In the genomic region with DNA sequence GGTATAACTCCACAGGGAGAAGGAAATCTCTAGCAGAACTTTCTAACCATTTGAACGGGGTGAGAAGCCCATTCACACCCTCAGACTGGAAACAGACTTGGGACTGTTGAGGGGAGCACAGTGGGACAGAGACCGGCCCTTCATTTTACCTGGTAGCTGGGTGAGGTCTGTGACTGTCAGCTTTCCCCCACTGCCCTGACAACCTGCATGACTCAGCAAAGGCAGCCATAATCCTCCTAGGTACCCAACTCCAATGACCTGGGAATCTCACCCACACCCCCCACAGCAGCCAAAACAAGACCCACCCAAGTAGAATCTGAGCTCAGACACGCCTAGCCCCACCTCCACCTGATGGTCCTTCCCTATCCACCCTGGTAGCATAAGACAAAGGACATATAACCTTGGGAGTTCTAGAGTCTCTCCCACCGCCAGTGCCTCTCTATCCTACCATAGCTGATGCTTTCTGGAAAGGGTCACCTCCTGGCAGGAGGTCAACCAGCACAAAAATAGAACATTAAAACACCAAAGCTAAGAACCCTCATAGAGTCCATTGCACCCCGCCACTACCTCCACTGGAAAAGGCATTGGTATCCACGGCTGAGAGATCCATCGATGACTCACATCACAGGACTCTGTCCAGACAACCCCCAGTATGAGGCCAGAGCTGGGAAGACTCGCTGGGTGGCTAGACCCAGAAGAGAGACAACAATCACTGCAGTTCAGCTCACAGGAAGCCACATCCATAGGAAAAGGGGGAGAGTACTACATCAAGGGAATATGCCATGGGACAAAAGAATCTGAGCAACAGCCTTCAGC, we compare ENCODE assay signal across 1 cellular context.
TF ChIP-seq lines count a peak whose summit lies in the region.

No MANE protein-coding gene starts in this region.

TF ChIP-seq in HCT116, 20 proteins besides CTCF, POLR2A, EP300 and RAD21 (continued from another document):
- TF ChIP-seq, protein P1, sequence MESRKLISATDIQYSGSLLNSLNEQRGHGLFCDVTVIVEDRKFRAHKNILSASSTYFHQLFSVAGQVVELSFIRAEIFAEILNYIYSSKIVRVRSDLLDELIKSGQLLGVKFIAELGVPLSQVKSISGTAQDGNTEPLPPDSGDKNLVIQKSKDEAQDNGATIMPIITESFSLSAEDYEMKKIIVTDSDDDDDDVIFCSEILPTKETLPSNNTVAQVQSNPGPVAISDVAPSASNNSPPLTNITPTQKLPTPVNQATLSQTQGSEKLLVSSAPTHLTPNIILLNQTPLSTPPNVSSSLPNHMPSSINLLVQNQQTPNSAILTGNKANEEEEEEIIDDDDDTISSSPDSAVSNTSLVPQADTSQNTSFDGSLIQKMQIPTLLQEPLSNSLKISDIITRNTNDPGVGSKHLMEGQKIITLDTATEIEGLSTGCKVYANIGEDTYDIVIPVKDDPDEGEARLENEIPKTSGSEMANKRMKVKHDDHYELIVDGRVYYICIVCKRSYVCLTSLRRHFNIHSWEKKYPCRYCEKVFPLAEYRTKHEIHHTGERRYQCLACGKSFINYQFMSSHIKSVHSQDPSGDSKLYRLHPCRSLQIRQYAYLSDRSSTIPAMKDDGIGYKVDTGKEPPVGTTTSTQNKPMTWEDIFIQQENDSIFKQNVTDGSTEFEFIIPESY (IDR thresholded peaks at IDR 0.05; ENCODE audit: extremely low read depth, insufficient replicate concordance, low read length) = no peak
- TF ChIP-seq TCF7L2 (IDR thresholded peaks at IDR 0.05; ENCODE audit: borderline replicate concordance, extremely low read depth, insufficient read depth, insufficient read length) (no peak), EZH2 (IDR thresholded peaks at IDR 0.05) (no peak)
